8 cellular contexts compared by ENCODE assay signal in the genomic region with DNA sequence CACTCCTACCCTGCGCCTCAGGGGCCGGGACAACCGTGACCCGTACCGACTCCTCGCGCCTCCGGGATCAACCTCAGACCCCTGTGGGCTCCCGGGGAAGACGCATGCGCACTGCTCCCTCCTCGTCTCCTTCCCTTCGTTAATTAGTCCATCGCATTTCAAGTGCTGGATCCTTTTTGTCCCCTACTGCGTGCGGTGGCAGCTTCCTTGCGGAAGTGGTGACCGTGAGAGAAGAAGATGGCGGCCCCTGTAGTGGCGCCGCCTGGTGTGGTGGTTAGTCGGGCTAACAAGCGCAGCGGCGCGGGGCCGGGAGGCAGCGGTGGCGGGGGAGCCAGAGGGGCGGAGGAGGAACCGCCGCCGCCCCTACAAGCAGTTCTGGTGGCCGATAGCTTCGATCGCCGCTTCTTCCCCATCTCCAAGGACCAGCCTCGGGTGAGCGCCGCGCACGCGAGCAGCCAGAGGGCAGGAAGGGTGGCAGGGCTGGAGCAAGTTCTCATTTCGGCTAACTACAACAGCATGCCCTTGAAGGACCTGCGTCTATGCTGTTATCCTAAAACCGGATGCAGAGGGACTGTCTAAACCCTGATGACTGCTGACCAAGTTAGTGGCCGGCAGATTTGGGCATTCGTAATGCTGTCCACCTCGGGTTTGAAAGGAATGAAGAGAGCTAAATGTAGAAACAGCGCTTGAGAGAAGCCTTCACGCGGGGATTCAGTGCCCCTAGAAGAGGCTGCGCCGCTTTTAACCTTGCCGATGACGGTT. TPM values are rescaled to one million over a fixed set of nuclear protein-coding genes. Genes with fewer than 3 reads are reported as not detected.
DNase-seq lines count a peak whose midpoint lies in the region; ATAC-seq lines count a peak whose summit lies in the region.

A gene (plus strand): TSS at position 210 of the 762 bp plus-strand sequence. CDS start 28 bp downstream, at position 238.

- peaks cover 13% of the 10 kb centered on the region for H3K36me3 Mint-ChIP-seq in activated CD4-positive, alpha-beta T cell treated with anti-CD3 and anti-CD28 coated beads, Interleukin-2, amount 10 ng/mL, durations not matched to agents 7 days and 5 days (ENCODE audit: low read depth)

- POLR2A ChIA-PET in activated CD4-positive, alpha-beta T cell treated with anti-CD3 and anti-CD28 coated beads, Interleukin-2, amount 10 ng/mL, durations not matched to agents 7 days and 5 days (lab: Charles Lee): interaction anchor here (0.6 kb wide), 1 partner anchor 49 kb away, joined by 5 read pairs; no protein-coding TSS in a partner anchor

- CTCF ChIA-PET in activated CD4-positive, alpha-beta T cell treated with anti-CD3 and anti-CD28 coated beads, Interleukin-2, amount 10 ng/mL, durations not matched to agents 7 days and 5 days (lab: Charles Lee): interaction anchor here (0.5 to 0.9 kb wide), 5 partner anchors 16 to 1214 kb away, joined by 3 to 4 read pairs (median 3); a partner anchor contains a TSS

- ATAC-seq in GM19324 (IDR thresholded peaks at IDR 0.05; ENCODE audit: low FRiP score, unreplicated experiment) (peak; percentile 92), HG03469 (IDR thresholded peaks at IDR 0.05; ENCODE audit: unreplicated experiment) (peak; percentile 80), left lobe of liver (peak; percentile 89)

- H3K27me3 Mint-ChIP-seq in activated CD4-positive, alpha-beta T cell treated with anti-CD3 and anti-CD28 coated beads, Interleukin-2, amount 10 ng/mL, durations not matched to agents 7 days and 5 days: no peaks in the 10 kb centered on the region

- peaks cover 34% of the 10 kb centered on the region for H3K4me1 Mint-ChIP-seq in activated CD4-positive, alpha-beta T cell treated with anti-CD3 and anti-CD28 coated beads, Interleukin-2, amount 10 ng/mL, durations not matched to agents 7 days and 5 days

- peak within 1 kb of the TSS; percentile 96 for H3K27ac Mint-ChIP-seq in activated CD4-positive, alpha-beta T cell treated with anti-CD3 and anti-CD28 coated beads, Interleukin-2, amount 10 ng/mL, durations not matched to agents 7 days and 5 days

- H3K4me3 Mint-ChIP-seq in activated CD4-positive, alpha-beta T cell treated with anti-CD3 and anti-CD28 coated beads, Interleukin-2, amount 10 ng/mL, durations not matched to agents 7 days and 5 days: peak within 1 kb of the TSS; percentile 98

- no peaks in the 10 kb centered on the region for H3K9me3 Mint-ChIP-seq in activated CD4-positive, alpha-beta T cell treated with anti-CD3 and anti-CD28 coated beads, Interleukin-2, amount 10 ng/mL, durations not matched to agents 7 days and 5 days

- DNase-seq in C1 segment of cervical spinal cord (lab: John Stamatoyannopoulos, UW) (peak; percentile 38 to 94 (median 92)), NCI-H526 treated with DMSO at 0.1 percent for 48 hours (lab: John Stamatoyannopoulos, UW) (peak; percentile 83), cortex of kidney (lab: John Stamatoyannopoulos, UW) (peak; percentile 56), left lobe of liver (ENCODE audit: low spot score) (peak; percentile 96)
- DNase-seq in activated CD4-positive, alpha-beta T cell treated with anti-CD3 and anti-CD28 coated beads, Interleukin-2, amount 10 ng/mL, durations not matched to agents 7 days and 5 days: peak; percentile 91
- peak; percentile 84 for DNase-seq in stimulated activated CD4-positive, alpha-beta T cell treated with anti-CD3 and anti-CD28 coated beads, Interleukin-4, amount 100 ng/mL, for 1 hour

RNA-seq across cellular contexts. Expression of the gene that starts here (rescaled TPM):
- 10 to 100 TPM; 53.0 to 60.0 TPM for total RNA-seq in activated CD4-positive, alpha-beta T cell treated with anti-CD3 and anti-CD28 coated beads, Interleukin-2, amount 10 ng/mL, durations not matched to agents 7 days and 5 days
- 19.6 TPM for total RNA-seq in left lobe of liver

Comparison
In these comparisons a context has a peak if more than half of its experiments do, and no peak if none do; other contexts are left out.
1. Peak in every context shown above with its lines: DNase-seq and ATAC-seq.